10 cellular contexts compared by ENCODE assay signal in the genomic region with DNA sequence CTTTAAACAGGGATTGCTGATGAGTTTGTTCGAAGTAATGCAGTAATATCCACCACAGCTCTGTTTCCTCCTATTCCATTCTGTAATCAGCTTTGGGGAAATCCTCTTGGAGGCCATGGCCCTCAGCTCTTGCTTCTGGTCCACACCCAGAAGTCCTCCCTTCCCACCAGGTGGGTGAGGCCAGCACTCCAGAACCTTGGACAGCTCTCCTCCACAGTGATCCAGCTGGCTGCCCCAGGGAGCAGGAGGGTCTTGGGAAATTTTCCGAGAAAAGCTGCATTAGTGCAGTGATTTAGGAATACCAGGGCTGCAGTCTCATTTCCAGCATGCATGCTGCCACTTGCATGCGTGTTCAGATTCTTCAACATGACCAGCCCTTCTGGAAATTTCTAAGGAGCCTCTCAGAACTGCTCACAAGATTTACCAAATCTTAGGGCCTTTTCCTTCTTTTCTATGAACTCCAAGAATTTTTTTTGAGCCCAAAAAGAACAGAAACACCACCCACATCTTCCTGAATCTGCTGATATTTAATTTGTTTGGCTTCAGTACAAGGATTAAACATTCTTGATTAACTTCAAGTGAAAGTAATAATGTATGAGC. TPM values are rescaled to one million over a fixed set of nuclear protein-coding genes. Genes with fewer than 3 reads are reported as not detected.
DNase-seq lines count a peak whose midpoint lies in the region; ATAC-seq, FAIRE-seq and TF ChIP-seq lines count a peak whose summit lies in the region.
"Had no signal": no experiment of that assay in that cellular context is flagged by ENCODE, and none has a peak within 500 bp of the region (broad histone marks: within the 10 kb centered on the region; RNA-seq: fewer than 3 reads in every experiment).

No MANE protein-coding gene starts in this region.

- no peak overlapping the region for H3K4me3 ChIP-seq in bronchial epithelial cell (ENCODE audit: low read depth, low read length)

- TF ChIP-seq EP300 in Ishikawa (IDR thresholded peaks at IDR 0.05; ENCODE audit: borderline replicate concordance): no peak

- no peaks in the 10 kb centered on the region for H3K36me3 ChIP-seq in bronchial epithelial cell (ENCODE audit: control insufficient read depth, insufficient read depth, low read length)

- no peak for FAIRE-seq in bronchial epithelial cell (lab: Jason Lieb, UNC)

- no peak for TF ChIP-seq CTCF in bronchial epithelial cell (IDR thresholded peaks at IDR 0.05; ENCODE audit: insufficient read depth, low read length, severe bottlenecking)

- H3K27me3 ChIP-seq in bronchial epithelial cell (ENCODE audit: control insufficient read depth, insufficient read depth, low read length): peaks cover 15% of the 10 kb centered on the region

- peak; percentile 32; the same call in 1 of the 2 replicates for TF ChIP-seq RAD21 in Ishikawa (IDR thresholded peaks at IDR 0.05; ENCODE audit: low read depth)

- no peak for ATAC-seq in HG03354 (IDR thresholded peaks at IDR 0.05; ENCODE audit: poor library complexity, severe bottlenecking, unreplicated experiment)

- DNase-seq in EH (ENCODE audit: low read depth) (peak; percentile 56), bronchial epithelial cell (ENCODE audit: low read depth) (peak; percentile 39), mesenteric fat pad (ENCODE audit: low spot score) (peak; percentile 68), NCI-H510A treated with DMSO at 0.1 percent for 48 hours (lab: John Stamatoyannopoulos, UW) (no peak), NCI-H1417 (lab: John Stamatoyannopoulos, UW) (no peak), DMS79 treated with DMSO at 0.1 percent for 48 hours (lab: John Stamatoyannopoulos, UW) (no peak)
- DNase-seq: stimulated activated naive CD4-positive, alpha-beta T cell treated with Interleukin-2 at 50 U/mL for 16 hours had no signal

TF ChIP-seq in Ishikawa, 13 proteins besides CTCF, POLR2A, EP300 and RAD21:
- TF ChIP-seq YY1 (IDR thresholded peaks at IDR 0.05; ENCODE audit: low read depth) (no peak), NFIC (IDR thresholded peaks at IDR 0.05) (no peak), CREB1 (IDR thresholded peaks at IDR 0.05; ENCODE audit: low read depth) (no peak), CEBPB (IDR thresholded peaks at IDR 0.05) (no peak), TCF12 (IDR thresholded peaks at IDR 0.05; ENCODE audit: low read depth) (no peak), TAF1 (IDR thresholded peaks at IDR 0.05; ENCODE audit: low read depth) (no peak), TEAD4 (IDR thresholded peaks at IDR 0.05) (no peak)
- TF ChIP-seq, protein P1, sequence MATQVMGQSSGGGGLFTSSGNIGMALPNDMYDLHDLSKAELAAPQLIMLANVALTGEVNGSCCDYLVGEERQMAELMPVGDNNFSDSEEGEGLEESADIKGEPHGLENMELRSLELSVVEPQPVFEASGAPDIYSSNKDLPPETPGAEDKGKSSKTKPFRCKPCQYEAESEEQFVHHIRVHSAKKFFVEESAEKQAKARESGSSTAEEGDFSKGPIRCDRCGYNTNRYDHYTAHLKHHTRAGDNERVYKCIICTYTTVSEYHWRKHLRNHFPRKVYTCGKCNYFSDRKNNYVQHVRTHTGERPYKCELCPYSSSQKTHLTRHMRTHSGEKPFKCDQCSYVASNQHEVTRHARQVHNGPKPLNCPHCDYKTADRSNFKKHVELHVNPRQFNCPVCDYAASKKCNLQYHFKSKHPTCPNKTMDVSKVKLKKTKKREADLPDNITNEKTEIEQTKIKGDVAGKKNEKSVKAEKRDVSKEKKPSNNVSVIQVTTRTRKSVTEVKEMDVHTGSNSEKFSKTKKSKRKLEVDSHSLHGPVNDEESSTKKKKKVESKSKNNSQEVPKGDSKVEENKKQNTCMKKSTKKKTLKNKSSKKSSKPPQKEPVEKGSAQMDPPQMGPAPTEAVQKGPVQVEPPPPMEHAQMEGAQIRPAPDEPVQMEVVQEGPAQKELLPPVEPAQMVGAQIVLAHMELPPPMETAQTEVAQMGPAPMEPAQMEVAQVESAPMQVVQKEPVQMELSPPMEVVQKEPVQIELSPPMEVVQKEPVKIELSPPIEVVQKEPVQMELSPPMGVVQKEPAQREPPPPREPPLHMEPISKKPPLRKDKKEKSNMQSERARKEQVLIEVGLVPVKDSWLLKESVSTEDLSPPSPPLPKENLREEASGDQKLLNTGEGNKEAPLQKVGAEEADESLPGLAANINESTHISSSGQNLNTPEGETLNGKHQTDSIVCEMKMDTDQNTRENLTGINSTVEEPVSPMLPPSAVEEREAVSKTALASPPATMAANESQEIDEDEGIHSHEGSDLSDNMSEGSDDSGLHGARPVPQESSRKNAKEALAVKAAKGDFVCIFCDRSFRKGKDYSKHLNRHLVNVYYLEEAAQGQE (IDR thresholded peaks at IDR 0.05; ENCODE audit: low read depth): peak; percentile 98
- TF ChIP-seq, protein P2, sequence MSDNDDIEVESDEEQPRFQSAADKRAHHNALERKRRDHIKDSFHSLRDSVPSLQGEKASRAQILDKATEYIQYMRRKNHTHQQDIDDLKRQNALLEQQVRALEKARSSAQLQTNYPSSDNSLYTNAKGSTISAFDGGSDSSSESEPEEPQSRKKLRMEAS (IDR thresholded peaks at IDR 0.05): no peak

RNA-seq across cellular contexts. Expression of a gene that starts 4.2 kb away (rescaled TPM):
- total RNA-seq in bronchial epithelial cell: under 0.01 TPM in 1 of 2 replicates, not detected in the other
- 0.58 TPM for total RNA-seq in mesenteric fat pad
- total RNA-seq: pulmonary artery endothelial cell had no signal

Comparison
In these comparisons a context has a peak if more than half of its experiments do, and no peak if none do; other contexts are left out.
1. DNase-seq: peak in EH (single experiment), bronchial epithelial cell (single experiment) and mesenteric fat pad (single experiment); none in NCI-H510A treated with DMSO at 0.1 percent for 48 hours (single experiment), NCI-H1417 (0 of 3) and DMS79 treated with DMSO at 0.1 percent for 48 hours (single experiment).